Comparison of ENCODE assay signal across 17 cellular contexts in the genomic region with DNA sequence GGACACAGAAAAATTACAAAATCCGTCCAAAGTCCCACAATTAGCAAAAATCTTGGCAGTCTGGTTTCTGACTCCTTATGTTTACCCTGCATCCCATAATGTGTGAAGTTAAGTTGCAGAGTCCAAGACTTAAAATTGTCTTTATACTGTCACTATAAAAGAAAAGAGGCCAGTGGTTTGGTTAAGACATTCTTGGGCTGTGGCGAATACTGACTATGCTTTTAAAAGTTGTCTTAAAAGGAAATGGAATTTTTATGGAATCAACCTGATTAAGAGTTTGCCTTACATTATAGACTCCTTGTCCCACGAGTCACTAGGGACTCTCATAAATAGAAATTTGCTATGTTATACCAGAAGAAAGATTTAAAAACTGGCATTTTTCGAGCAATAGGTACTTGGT. TPM values are rescaled to one million over a fixed set of nuclear protein-coding genes. Genes with fewer than 3 reads are reported as not detected.
A peak's percentile ranks its signal among the peaks of the same experiment; 100 is the strongest.
DNase-seq lines count a peak whose midpoint lies in the region; ATAC-seq and TF ChIP-seq lines count a peak whose summit lies in the region.
"Had no signal": no experiment of that assay in that cellular context is flagged by ENCODE, and none has a peak within 500 bp of the region (broad histone marks: within the 10 kb centered on the region; RNA-seq: fewer than 3 reads in every experiment).

No MANE protein-coding gene starts in this region.

- POLR2A ChIA-PET in PC-9 (lab: Charles Lee; ENCODE audit: unreplicated experiment), result no interaction called here

- H4K20me1 ChIP-seq in PC-9 (ENCODE audit: insufficient read depth), result no peaks in the 10 kb centered on the region
- H4K20me1 ChIP-seq: BLaER1 treated with 17β-estradiol and CSF1 and Interleukin-3, amounts not matched to agents 10 nM and 100 nM had no signal

- peak overlapping the region; percentile 63; the same call in 1 of the 2 replicates for H3K27ac ChIP-seq in SK-N-MC
- no peak overlapping the region for H3K27ac ChIP-seq in PC-9
- H3K27ac ChIP-seq in lower lobe of right lung, result no peak overlapping the region
- H3K27ac ChIP-seq: BLaER1 treated with 17β-estradiol and CSF1 and Interleukin-3, amounts not matched to agents 10 nM and 100 nM; GM23248 had no signal

- no peaks in the 10 kb centered on the region for H3K9me2 ChIP-seq in PC-9 (ENCODE audit: insufficient read depth)

- H3K4me2 ChIP-seq in PC-9, result no peak overlapping the region
- H3K4me2 ChIP-seq: BLaER1 treated with 17β-estradiol and CSF1 and Interleukin-3, amounts not matched to agents 10 nM and 100 nM had no signal

- TF ChIP-seq CTCF in PC-9 (conservative IDR thresholded peaks at IDR 0.05) (no peak), lower lobe of right lung (IDR thresholded peaks at IDR 0.05) (no peak)

- H3K9me3 ChIP-seq in SK-N-MC (ENCODE audit: low read depth, low read length) (no peaks in the 10 kb centered on the region), PC-9 (ENCODE audit: insufficient read depth, low read depth) (no peaks in the 10 kb centered on the region), lower lobe of right lung (no peaks in the 10 kb centered on the region)

- H3K36me3 ChIP-seq in SK-N-MC (ENCODE audit: insufficient read depth, low read length) (peaks cover 13% of the 10 kb centered on the region; the same call in 1 of the 2 replicates), PC-9 (ENCODE audit: low read depth) (no peaks in the 10 kb centered on the region), lower lobe of right lung (no peaks in the 10 kb centered on the region)
- H3K36me3 ChIP-seq: BLaER1 treated with 17β-estradiol and CSF1 and Interleukin-3, amounts not matched to agents 10 nM and 100 nM had no signal

- H3K79me2 ChIP-seq in PC-9 (ENCODE audit: low read depth), result no peaks in the 10 kb centered on the region

- no peak overlapping the region for H3K9ac ChIP-seq in SK-N-MC (ENCODE audit: insufficient read length)
- H3K9ac ChIP-seq: BLaER1 treated with 17β-estradiol and CSF1 and Interleukin-3, amounts not matched to agents 10 nM and 100 nM; GM23248 had no signal

- intact Hi-C loops in PC-9 (cut with micrococcal nuclease; ENCODE audit: unreplicated experiment), result no loop called here
- intact Hi-C loops in lower lobe of right lung (cut with DNase I), result no loop called here

- CTCF ChIA-PET in PC-9 (lab: Charles Lee), result no interaction called here

- H3K27me3 ChIP-seq in PC-9 (ENCODE audit: insufficient read depth, low read depth) (no peaks in the 10 kb centered on the region), lower lobe of right lung (ENCODE audit: low read depth) (no peaks in the 10 kb centered on the region)
- H3K27me3 ChIP-seq: BLaER1 treated with 17β-estradiol and CSF1 and Interleukin-3, amounts not matched to agents 10 nM and 100 nM had no signal

- no TSS peak for BruUV-seq in PC-9 (replicated peaks; lab: Mats Ljungman, UMichigan)

- H3K4me3 ChIP-seq in SK-N-MC, result peak overlapping the region; percentile 6; the same call in 1 of the 2 replicates
- no peak overlapping the region for H3K4me3 ChIP-seq in PC-9
- H3K4me3 ChIP-seq in lower lobe of right lung, result no peak overlapping the region
- H3K4me3 ChIP-seq: BLaER1 treated with 17β-estradiol and CSF1 and Interleukin-3, amounts not matched to agents 10 nM and 100 nM; GM23248 had no signal

- ATAC-seq in GM21367 (IDR thresholded peaks at IDR 0.05; ENCODE audit: unreplicated experiment), result no peak
- ATAC-seq in lower lobe of right lung, result no peak

- no peaks in the 10 kb centered on the region for H3F3A ChIP-seq in PC-9 (ENCODE audit: insufficient read depth, low read depth)

- DNase-seq in EH (ENCODE audit: low read depth) (peak; percentile 6), SK-N-MC (ENCODE audit: low read depth, low spot score) (no peak), astrocyte of the hippocampus (ENCODE audit: low read depth, low spot score) (peak; percentile 54), PC-9 (no peak), lower lobe of right lung (no peak)
- DNase-seq in stimulated activated CD4-positive, alpha-beta T cell treated with anti-CD3 and anti-CD28 coated beads, Interleukin-4, amount 100 ng/mL, for 1 hour, result no peak
- DNase-seq: CD4-positive, alpha-beta T cell; CD8-positive, alpha-beta memory T cell; DMS 273 treated with DMSO at 0.1 percent for 48 hours; DMS79; GF-D8; GM23248; H7; HCEC 1CT had no signal

- no peak overlapping the region for H2AFZ ChIP-seq in PC-9
- H2AFZ ChIP-seq: GM23248 had no signal

- H3K4me1 ChIP-seq in PC-9 (replicated peaks; ENCODE audit: insufficient read depth), result no peaks in the 10 kb centered on the region
- no peaks in the 10 kb centered on the region for H3K4me1 ChIP-seq in lower lobe of right lung

RNA-seq across cellular contexts. Expression of gene NTNG1, which starts 31.6 kb away (rescaled TPM):
- not detected in 2 replicates for total RNA-seq in PC-9 (2021)
- total RNA-seq in lower lobe of right lung, result 9.6 TPM
- total RNA-seq: A172; CD4-positive, alpha-beta T cell; CD8-positive, alpha-beta memory T cell had no signal

Comparison
In these comparisons a context has a peak if more than half of its experiments do, and no peak if none do; other contexts are left out.
1. DNase-seq: peak in EH (single experiment) and astrocyte of the hippocampus (single experiment); none in SK-N-MC (single experiment), stimulated activated CD4-positive, alpha-beta T cell treated with anti-CD3 and anti-CD28 coated beads, Interleukin-4, amount 100 ng/mL, for 1 hour (single experiment), PC-9 (0 of 2) and lower lobe of right lung (single experiment).
2. RNA of gene NTNG1, which starts 31.6 kb away (total RNA-seq): 9.6 TPM in lower lobe of right lung (single experiment); not detected in PC-9; every median in the first group is over 10 times any median in the second.